Comparison of ENCODE assay signal across 1 cellular context in the genomic region with DNA sequence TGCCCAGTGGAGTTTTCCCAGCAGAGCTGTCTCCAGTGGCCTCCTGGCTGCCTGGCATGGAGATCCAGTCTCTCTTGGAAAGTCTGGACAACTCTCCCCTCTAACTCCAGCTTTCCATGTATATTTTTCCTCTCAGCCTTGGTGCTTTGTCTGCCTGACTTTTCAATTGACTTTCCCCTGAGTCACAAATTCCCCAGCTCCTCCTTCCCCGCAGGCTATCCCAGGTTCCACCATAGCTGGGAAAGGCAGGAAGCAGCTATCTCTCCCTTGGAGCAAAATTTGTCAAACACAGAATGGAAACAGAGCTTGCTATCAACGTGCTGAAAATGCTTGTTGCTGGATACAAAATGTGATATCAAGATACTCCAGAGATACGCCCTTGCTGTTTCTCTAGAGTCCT.
TF ChIP-seq lines count a peak whose summit lies in the region.

No MANE protein-coding gene starts in this region.

TF ChIP-seq in IMR-90, 13 proteins besides CTCF, POLR2A, EP300 and RAD21:
- TF ChIP-seq FOS (IDR thresholded peaks at IDR 0.05; ENCODE audit: low read depth, low read length): no peak
- TF ChIP-seq CHD1 (IDR thresholded peaks at IDR 0.05; ENCODE audit: low read depth, low read length): no peak
- TF ChIP-seq MXI1 (IDR thresholded peaks at IDR 0.05; ENCODE audit: borderline replicate concordance, low read depth, low read length): no peak
- no peak for TF ChIP-seq BHLHE40 (IDR thresholded peaks at IDR 0.05; ENCODE audit: low read depth, low read length)
- TF ChIP-seq CEBPB (IDR thresholded peaks at IDR 0.05; ENCODE audit: low read depth, low read length): no peak
- TF ChIP-seq RCOR1 (IDR thresholded peaks at IDR 0.05; ENCODE audit: insufficient replicate concordance, low read length): no peak
- TF ChIP-seq MAZ (IDR thresholded peaks at IDR 0.05; ENCODE audit: borderline replicate concordance, low read depth, low read length): no peak
- TF ChIP-seq, protein P1, sequence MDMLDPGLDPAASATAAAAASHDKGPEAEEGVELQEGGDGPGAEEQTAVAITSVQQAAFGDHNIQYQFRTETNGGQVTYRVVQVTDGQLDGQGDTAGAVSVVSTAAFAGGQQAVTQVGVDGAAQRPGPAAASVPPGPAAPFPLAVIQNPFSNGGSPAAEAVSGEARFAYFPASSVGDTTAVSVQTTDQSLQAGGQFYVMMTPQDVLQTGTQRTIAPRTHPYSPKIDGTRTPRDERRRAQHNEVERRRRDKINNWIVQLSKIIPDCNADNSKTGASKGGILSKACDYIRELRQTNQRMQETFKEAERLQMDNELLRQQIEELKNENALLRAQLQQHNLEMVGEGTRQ (IDR thresholded peaks at IDR 0.05; ENCODE audit: low read depth, low read length): no peak
- TF ChIP-seq, protein P2, sequence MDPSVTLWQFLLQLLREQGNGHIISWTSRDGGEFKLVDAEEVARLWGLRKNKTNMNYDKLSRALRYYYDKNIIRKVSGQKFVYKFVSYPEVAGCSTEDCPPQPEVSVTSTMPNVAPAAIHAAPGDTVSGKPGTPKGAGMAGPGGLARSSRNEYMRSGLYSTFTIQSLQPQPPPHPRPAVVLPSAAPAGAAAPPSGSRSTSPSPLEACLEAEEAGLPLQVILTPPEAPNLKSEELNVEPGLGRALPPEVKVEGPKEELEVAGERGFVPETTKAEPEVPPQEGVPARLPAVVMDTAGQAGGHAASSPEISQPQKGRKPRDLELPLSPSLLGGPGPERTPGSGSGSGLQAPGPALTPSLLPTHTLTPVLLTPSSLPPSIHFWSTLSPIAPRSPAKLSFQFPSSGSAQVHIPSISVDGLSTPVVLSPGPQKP (IDR thresholded peaks at IDR 0.05; ENCODE audit: borderline replicate concordance, low read depth, low read length): no peak
- no peak for TF ChIP-seq MAFK (IDR thresholded peaks at IDR 0.05; ENCODE audit: low read depth, low read length)
- no peak for TF ChIP-seq SMC3 (IDR thresholded peaks at IDR 0.05; ENCODE audit: low read depth, low read length)
TF ChIP-seq in IMR-90: peak in this region for 0.
